ENCODE assay signal across 11 cellular contexts in genomic region chr2:203949228-203949627, GRCh38. TPM values are rescaled to one million over a fixed set of nuclear protein-coding genes. Genes with fewer than 3 reads are reported as not detected.
A peak's percentile ranks its signal among the peaks of the same experiment; 100 is the strongest.
DNase-seq lines count a peak whose midpoint lies in the region; ATAC-seq and TF ChIP-seq lines count a peak whose summit lies in the region.
"Had no signal": no experiment of that assay in that cellular context is flagged by ENCODE, and none has a peak within 500 bp of the region (broad histone marks: within the 10 kb centered on the region; RNA-seq: fewer than 3 reads in every experiment).

No MANE protein-coding gene starts in this region.

- H4K20me1 ChIP-seq in mammary epithelial cell (ENCODE audit: insufficient read depth, low read length): no peaks in the 10 kb centered on the region

- in situ Hi-C loops in mammary epithelial cell (cut with MboI; ENCODE audit: low sequenced_read_pairs in 2 of 2): no loop called here

- dilution Hi-C loops in mammary epithelial cell (cut with HindIII; ENCODE audit: low sequenced_read_pairs): no loop called here

- no peaks in the 10 kb centered on the region for H3K27me3 Mint-ChIP-seq in MCF 10A (ENCODE audit: insufficient read depth, unreplicated experiment)

- no peaks in the 10 kb centered on the region for H3K79me2 ChIP-seq in mammary epithelial cell (ENCODE audit: insufficient read depth, low read length)

- H3K4me3 ChIP-seq in mammary epithelial cell (replicated peaks in 1 of 3; ENCODE audit: insufficient read depth in 1 of 3, low read depth in 2 of 3, low read length in 3 of 3) (no peak overlapping the region), psoas muscle (no peak overlapping the region)
- H3K4me3 ChIP-seq: colonic mucosa had no signal

- no peaks in the 10 kb centered on the region for H3K36me3 ChIP-seq in mammary epithelial cell (ENCODE audit: insufficient read depth, low read length)
- no peaks in the 10 kb centered on the region for H3K36me3 ChIP-seq in psoas muscle (ENCODE audit: insufficient read depth in 1 of 2, low read depth in 1 of 2)
- H3K36me3 ChIP-seq: colonic mucosa, neutrophil had no signal

- POLR2A ChIA-PET in MCF 10A (lab: Yijun Ruan, JAX): interaction anchor here (0.7 kb wide), 1 partner anchor 34 kb away, joined by 3 read pairs; no protein-coding TSS in a partner anchor

- H3K9me3 ChIP-seq in mammary epithelial cell (replicated peaks; ENCODE audit: insufficient read depth, low read length) (peaks cover under 1% of the 10 kb centered on the region), psoas muscle (no peaks in the 10 kb centered on the region)
- H3K9me3 ChIP-seq: colonic mucosa, neutrophil had no signal

- H3K4me3 Mint-ChIP-seq in MCF 10A (ENCODE audit: unreplicated experiment): no peak overlapping the region
- H3K4me3 Mint-ChIP-seq: B cell had no signal

- intact Hi-C loops in mammary epithelial cell (cut with micrococcal nuclease): no loop called here
- intact Hi-C loops in MCF 10A (cut with micrococcal nuclease): no loop called here
- intact Hi-C loops in psoas muscle (cut with DNase I): no loop called here

- H2AFZ ChIP-seq in mammary epithelial cell (ENCODE audit: low read depth, low read length): peak overlapping the region; percentile 30

- H3K4me1 ChIP-seq in mammary epithelial cell (ENCODE audit: insufficient read depth, low read length) (peaks cover 6% of the 10 kb centered on the region), psoas muscle (no peaks in the 10 kb centered on the region)
- H3K4me1 ChIP-seq: colonic mucosa had no signal

- H3K4me1 Mint-ChIP-seq in MCF 10A (ENCODE audit: insufficient read depth, unreplicated experiment): peaks cover 5% of the 10 kb centered on the region

- H3K27ac ChIP-seq in mammary epithelial cell (ENCODE audit: insufficient read depth, low read depth, low read length): no peak overlapping the region
- no peak overlapping the region for H3K27ac ChIP-seq in psoas muscle
- H3K27ac ChIP-seq: colonic mucosa, neutrophil had no signal

- no peak overlapping the region for H3K27ac Mint-ChIP-seq in MCF 10A (ENCODE audit: low read depth, unreplicated experiment)
- H3K27ac Mint-ChIP-seq: B cell had no signal

- no peaks in the 10 kb centered on the region for H3K9me3 Mint-ChIP-seq in MCF 10A (ENCODE audit: unreplicated experiment)

- DNase-seq in mammary epithelial cell: peak; percentile 38
- DNase-seq in MCF 10A (ENCODE audit: unreplicated experiment): no peak
- DNase-seq in HPDE6-E6E7 (ENCODE audit: extremely low spot score): peak; percentile 7
- DNase-seq in central memory CD4-positive, alpha-beta T cell: peak; percentile 39
- no peak for DNase-seq in psoas muscle
- no peak for DNase-seq in NCI-H82 treated with DMSO at 0.1 percent for 48 hours (lab: John Stamatoyannopoulos, UW; ENCODE audit: unreplicated experiment)
- no peak for DNase-seq in NOMO-1 (lab: John Stamatoyannopoulos, UW; ENCODE audit: unreplicated experiment in 2 of 2)
- no peak for DNase-seq in NCI-H2081 (lab: John Stamatoyannopoulos, UW)
- DNase-seq: colonic mucosa had no signal

- TF ChIP-seq CTCF in mammary epithelial cell (conservative IDR thresholded peaks at IDR 0.05 in 1 of 2, IDR thresholded peaks at IDR 0.05 in 1 of 2; ENCODE audit: extremely low read depth in 1 of 2, insufficient read depth in 1 of 2, low read depth in 1 of 2, low read length in 2 of 2) (no peak), MCF 10A (IDR thresholded peaks at IDR 0.05; ENCODE audit: unreplicated experiment) (no peak), psoas muscle (IDR thresholded peaks at IDR 0.05) (no peak)

- H3K27me3 ChIP-seq in mammary epithelial cell (ENCODE audit: insufficient read depth, low read length): no peaks in the 10 kb centered on the region
- no peaks in the 10 kb centered on the region for H3K27me3 ChIP-seq in psoas muscle (ENCODE audit: insufficient read depth in 3 of 3, low read length in 2 of 3)
- H3K27me3 ChIP-seq: colonic mucosa had no signal

- WGBS in mammary epithelial cell (ENCODE audit: low coverage, missing lambda C conversion rate): 94% methylated on average over 2 of the region's 2 CpGs
- WGBS in psoas muscle, 3 donors: 69 to 86% (median 82%) methylated on average over 2 of the region's 2 CpGs

- no peaks in the 10 kb centered on the region for H3K36me3 Mint-ChIP-seq in MCF 10A (ENCODE audit: insufficient read depth, unreplicated experiment)

- no peak for ATAC-seq in psoas muscle

- BruUV-seq in mammary epithelial cell (replicated peaks; lab: Mats Ljungman, UMichigan) (no TSS peak), MCF 10A (replicated peaks; lab: Mats Ljungman, UMichigan) (no TSS peak)

- no peak overlapping the region for H3K4me2 ChIP-seq in mammary epithelial cell (ENCODE audit: insufficient read depth, low read depth, low read length)

- CTCF ChIA-PET in mammary epithelial cell (lab: Charles Lee; ENCODE audit: low non-redundant PET) (no interaction called here), MCF 10A (lab: Yijun Ruan, JAX) (interaction anchor here (0.6 to 0.7 kb wide), 2 partner anchors 327 to 1727 kb away, joined by 3 read pairs; no protein-coding TSS in a partner anchor)

- no peak overlapping the region for H3K9ac ChIP-seq in mammary epithelial cell (ENCODE audit: insufficient read depth, low read length)

RNA-seq across cellular contexts. Expression of gene ICOS, which starts 12.7 kb away (rescaled TPM):
- not detected for total RNA-seq in mammary epithelial cell
- not detected for polyA plus RNA-seq in mammary epithelial cell
- polyA minus RNA-seq in mammary epithelial cell: not detected
- not detected in 2 replicates for total RNA-seq in MCF 10A (2022)
- total RNA-seq in psoas muscle: not detected
- under 1 TPM in 1 of 3 donors, not detected in 2; 0.03 TPM for polyA plus RNA-seq in psoas muscle
- total RNA-seq: B cell had no signal

Comparison
In these comparisons a context has a peak if more than half of its experiments do, and no peak if none do; other contexts are left out.
1. DNase-seq: peak in mammary epithelial cell (single experiment), HPDE6-E6E7 (single experiment) and central memory CD4-positive, alpha-beta T cell (single experiment); none in MCF 10A (single experiment), psoas muscle (0 of 2), NCI-H82 treated with DMSO at 0.1 percent for 48 hours (single experiment), NOMO-1 (0 of 2) and NCI-H2081 (0 of 2).